2 cellular contexts compared by ENCODE assay signal in genomic region chr5:69510694-69511093, GRCh38.
TF ChIP-seq lines count a peak whose summit lies in the region.

No MANE protein-coding gene starts in this region.

TF ChIP-seq in HepG2, 621 proteins besides CTCF, POLR2A, EP300 and RAD21:
- TF ChIP-seq HDAC2 (CRISPR knock-in tag; IDR thresholded peaks at IDR 0.05) (no peak), ZNF430 (CRISPR knock-in tag; IDR thresholded peaks at IDR 0.05) (no peak), ZNF7 (CRISPR knock-in tag; IDR thresholded peaks at IDR 0.05) (0 out of 2 replicates have a peak, but pooled peaks have one; percentile 51)

TF ChIP-seq in HEK293, 187 proteins besides CTCF, POLR2A, EP300 and RAD21:
- TF ChIP-seq ZNF623 (tag by site-specific recombination; IDR thresholded peaks at IDR 0.05) (no peak), ZNF362 (tag by site-specific recombination; IDR thresholded peaks at IDR 0.05) (no peak), ZNF837 (tag by site-specific recombination; IDR thresholded peaks at IDR 0.05) (no peak), ZNF184 (tag by site-specific recombination; IDR thresholded peaks at IDR 0.05) (peak; percentile 69; the same call in 1 of the 2 replicates), ZNF140 (tag by site-specific recombination; IDR thresholded peaks at IDR 0.05) (peak; percentile 40; the same call in 1 of the 2 replicates)
TF ChIP-seq in HEK293: peak in this region for 2.
